26 cellular contexts compared by ENCODE assay signal in the genomic region with DNA sequence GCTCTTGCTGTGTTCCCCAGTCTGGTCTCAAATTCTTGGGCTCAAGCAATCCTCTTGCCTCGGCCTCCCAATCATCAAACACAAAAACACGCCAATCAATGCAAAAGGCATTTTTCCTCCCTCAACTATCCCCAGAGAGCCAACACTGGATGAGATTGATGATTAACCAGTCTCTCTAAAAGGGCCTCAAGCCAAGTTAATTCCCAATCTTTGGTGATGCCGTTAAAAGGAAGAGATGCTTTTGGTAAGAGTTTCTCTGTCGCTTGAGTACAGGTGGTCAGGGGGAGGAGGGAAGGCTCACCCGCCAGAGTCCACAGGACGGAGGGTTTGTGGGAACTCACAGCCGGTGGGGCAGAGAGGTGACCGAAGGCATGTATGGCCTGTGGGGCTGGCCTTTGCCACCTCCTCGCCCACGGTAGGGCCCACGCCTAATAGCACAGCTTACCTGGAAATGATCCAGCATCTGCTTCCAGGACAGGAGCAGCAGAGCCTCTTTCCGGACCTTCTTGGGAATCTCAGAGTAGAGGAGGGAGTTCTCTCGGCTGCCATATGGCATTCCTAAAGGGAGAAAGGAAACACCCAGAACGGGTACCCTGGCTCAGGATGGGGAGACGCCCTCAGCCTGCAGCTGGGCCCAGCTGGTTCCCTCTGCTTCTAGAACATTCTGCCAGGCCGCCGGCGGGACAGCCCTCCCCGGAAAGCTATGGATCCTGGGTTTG. TPM values are rescaled to one million over a fixed set of nuclear protein-coding genes. Genes with fewer than 3 reads are reported as not detected.
DNase-seq lines count a peak whose midpoint lies in the region; ATAC-seq and TF ChIP-seq lines count a peak whose summit lies in the region.
"Had no signal": no experiment of that assay in that cellular context is flagged by ENCODE, and none has a peak within 500 bp of the region (broad histone marks: within the 10 kb centered on the region; RNA-seq: fewer than 3 reads in every experiment).

No MANE protein-coding gene starts in this region.

- H3K4me1 ChIP-seq in gastroesophageal sphincter (peaks cover 0 to 38% (median 14%) of the 10 kb centered on the region in 3 donors), mucosa of rectum (ENCODE audit: control insufficient read depth in 2 of 2, insufficient read depth in 2 of 2, low read length in 2 of 2) (peaks cover 7 to 11% of the 10 kb centered on the region in 2 donors), transverse colon (peaks cover 0 to 16% (median 12%) of the 10 kb centered on the region in 4 donors)
- H3K4me1 ChIP-seq: thyroid gland had no signal

- H3K27ac Mint-ChIP-seq in activated naive CD4-positive, alpha-beta T cell treated with anti-CD3 and anti-CD28 coated beads, Interleukin-2, amount 50 U/mL, for 72 hours, result peak overlapping the region; percentile 46 to 72
- H3K27ac Mint-ChIP-seq: activated CD4-positive, alpha-beta memory T cell treated with anti-CD3 and anti-CD28 coated beads, Interleukin-2, amount 10 ng/mL, durations not matched to agents 7 days and 5 days; activated naive CD8-positive, alpha-beta T cell treated with anti-CD3 and anti-CD28 coated beads for 36 hours; activated T-cell treated with anti-CD3 and anti-CD28 coated beads, Interleukin-2, amount 50 U/mL, for 72 hours; stimulated activated memory B cell treated with anti-CD40 and anti-IgM and Interleukin-4, amounts not matched to agents 10 μg/mL and 1 μg/mL and 100 μg/mL, for 72 hours; T-cell had no signal

- H3K9me3 Mint-ChIP-seq in activated naive CD4-positive, alpha-beta T cell treated with anti-CD3 and anti-CD28 coated beads, Interleukin-2, amount 50 U/mL, for 72 hours, result no peaks in the 10 kb centered on the region
- H3K9me3 Mint-ChIP-seq: activated CD4-positive, alpha-beta memory T cell treated with anti-CD3 and anti-CD28 coated beads, Interleukin-2, amount 10 ng/mL, durations not matched to agents 7 days and 5 days; activated naive CD8-positive, alpha-beta T cell treated with anti-CD3 and anti-CD28 coated beads for 36 hours; activated T-cell treated with anti-CD3 and anti-CD28 coated beads, Interleukin-2, amount 50 U/mL, for 72 hours; brain; stimulated activated memory B cell treated with anti-CD40 and anti-IgM and Interleukin-4, amounts not matched to agents 10 μg/mL and 1 μg/mL and 100 μg/mL, for 72 hours; T-cell had no signal

- H3K9ac ChIP-seq in mucosa of rectum (ENCODE audit: low read depth in 1 of 2, low read length in 2 of 2), result no peak overlapping the region

- H3K9me3 ChIP-seq in gastroesophageal sphincter, result no peaks in the 10 kb centered on the region
- no peaks in the 10 kb centered on the region for H3K9me3 ChIP-seq in mucosa of rectum (ENCODE audit: control insufficient read depth in 2 of 2, low read length in 2 of 2)
- H3K9me3 ChIP-seq in transverse colon, result no peaks in the 10 kb centered on the region
- H3K9me3 ChIP-seq: A549, thyroid gland had no signal

- no peak for TF ChIP-seq POLR2A in gastroesophageal sphincter (IDR thresholded peaks at IDR 0.05)
- TF ChIP-seq POLR2A in transverse colon (IDR thresholded peaks at IDR 0.05), result no peak

- no peak for ATAC-seq in activated naive CD4-positive, alpha-beta T cell treated with anti-CD3 and anti-CD28 coated beads, Interleukin-2, amount 50 U/mL, for 72 hours
- ATAC-seq in gastroesophageal sphincter (peak; percentile 35), GM21423 (IDR thresholded peaks at IDR 0.05; ENCODE audit: unreplicated experiment) (no peak)
- ATAC-seq: A549; activated T-cell treated with anti-CD3 and anti-CD28 coated beads, Interleukin-2, amount 50 U/mL, for 72 hours; esophagus mucosa; stimulated activated memory B cell treated with anti-CD40 and anti-IgM and Interleukin-4, amounts not matched to agents 10 μg/mL and 1 μg/mL and 100 μg/mL, for 72 hours; T-cell had no signal

- H3K27ac ChIP-seq in gastroesophageal sphincter, result peak overlapping the region in 3 of 4 donors; percentile 27 to 80 (median 48)
- H3K27ac ChIP-seq in mucosa of rectum (ENCODE audit: low read depth in 2 of 2, low read length in 2 of 2), result peak overlapping the region; percentile 68 to 76
- peak overlapping the region; percentile 34 to 76 (median 42) for H3K27ac ChIP-seq in transverse colon
- H3K27ac ChIP-seq: C4-2B, thyroid gland, WERI-Rb-1 had no signal

- no peak for DNase-seq in activated naive CD4-positive, alpha-beta T cell treated with anti-CD3 and anti-CD28 coated beads, Interleukin-2, amount 50 U/mL, for 72 hours (ENCODE audit: low spot score in 2 of 2)
- no peak for DNase-seq in activated naive CD4-positive, alpha-beta T cell treated with anti-CD3 and anti-CD28 coated beads, Interleukin-2, amount 50 U/mL, for 16 hours
- DNase-seq in transverse colon (no peak), posterior cingulate gyrus (no peak)
- DNase-seq in stimulated activated CD4-positive, alpha-beta T cell treated with anti-CD3 and anti-CD28 coated beads, Interleukin-4, amount 100 ng/mL, for 24 hours, result no peak
- DNase-seq: activated CD4-positive, alpha-beta memory T cell treated with anti-CD3 and anti-CD28 coated beads, Interleukin-2, amount 10 ng/mL, durations not matched to agents 7 days and 5 days; activated naive CD8-positive, alpha-beta T cell treated with anti-CD3 and anti-CD28 coated beads for 36 hours; activated T-cell treated with anti-CD3 and anti-CD28 coated beads, Interleukin-2, amount 50 U/mL, for 72 hours; DND-41; dorsolateral prefrontal cortex; islet precursor cell; NCI-H1694 treated with DMSO at 0.1 percent for 48 hours; NK-92 treated with Interleukin-12 subunit alpha and Interleukin-12 subunit beta, amount 100 ng/mL, for 24 hours; occipital lobe; stimulated activated CD4-positive, alpha-beta T cell treated with anti-CD3 and anti-CD28 coated beads, Interleukin-12 subunit alpha, Interleukin-12 subunit beta, amount 100 ng/mL, for 4 hours; T-cell; thyroid gland; WERI-Rb-1 had no signal

- intact Hi-C loops in transverse colon (cut with DNase I; ENCODE audit: low total_unique reads) (no loop called here), posterior cingulate gyrus (cut with DNase I) (no loop called here)

- H3K4me3 ChIP-seq in gastroesophageal sphincter (no peak overlapping the region), mucosa of rectum (ENCODE audit: low read length in 2 of 2) (no peak overlapping the region), transverse colon (no peak overlapping the region)
- H3K4me3 ChIP-seq: A549, dorsolateral prefrontal cortex, thyroid gland had no signal

- no peaks in the 10 kb centered on the region for H3K36me3 Mint-ChIP-seq in activated naive CD4-positive, alpha-beta T cell treated with anti-CD3 and anti-CD28 coated beads, Interleukin-2, amount 50 U/mL, for 72 hours

- H3K36me3 ChIP-seq in gastroesophageal sphincter, result peaks cover 0 to 67% of the 10 kb centered on the region in 2 donors
- H3K36me3 ChIP-seq in mucosa of rectum (ENCODE audit: control insufficient read depth in 2 of 2, insufficient read depth in 2 of 2, low read length in 2 of 2), result peaks cover 38 to 59% of the 10 kb centered on the region in 2 donors
- peaks cover 0 to 37% (median 18%) of the 10 kb centered on the region in 4 donors for H3K36me3 ChIP-seq in transverse colon

- 30 to 73% methylated on average over 3 of the region's 19 CpGs for WGBS in gastroesophageal sphincter (ENCODE audit: low coverage in 1 of 2), 2 donors
- whole genome bisulfite sequencing in transverse colon (ENCODE audit: low coverage in 1 of 2), 2 donors, result 40 to 63% methylated on average over 1 to 19 of the region's 19 CpGs

- TF ChIP-seq EP300 in gastroesophageal sphincter (IDR thresholded peaks at IDR 0.05), result no peak
- TF ChIP-seq EP300 in transverse colon (IDR thresholded peaks at IDR 0.05; ENCODE audit: low read depth), result no peak

- H3K27me3 ChIP-seq in gastroesophageal sphincter, result no peaks in the 10 kb centered on the region
- H3K27me3 ChIP-seq in mucosa of rectum (ENCODE audit: control insufficient read depth in 2 of 2, insufficient read depth in 2 of 2, low read length in 2 of 2), result no peaks in the 10 kb centered on the region
- no peaks in the 10 kb centered on the region for H3K27me3 ChIP-seq in transverse colon
- H3K27me3 ChIP-seq: dorsolateral prefrontal cortex, thyroid gland had no signal

- TF ChIP-seq CTCF in gastroesophageal sphincter (IDR thresholded peaks at IDR 0.05), result no peak
- TF ChIP-seq CTCF in transverse colon (IDR thresholded peaks at IDR 0.05), result no peak

- in situ Hi-C loops in transverse colon (cut with MboI; ENCODE audit: low pct_ligation_motif_present in 1 of 4, low pct_unique_long_range_greater_than_20kb in 1 of 4, low sequenced_read_pairs in 3 of 4), result no loop called here

RNA-seq across cellular contexts. Expression of a gene that starts 18.1 kb away (rescaled TPM):
- 10 to 100 TPM; 55.2 to 59.0 TPM for total RNA-seq in activated naive CD4-positive, alpha-beta T cell treated with anti-CD3 and anti-CD28 coated beads, Interleukin-2, amount 50 U/mL, for 72 hours
- total RNA-seq in gastroesophageal sphincter (10 to 100 TPM; 35.0 to 82.1 (median 42.0) TPM), transverse colon (100 to 1,000 TPM in 2 of 4 donors, 10 to 100 TPM in 2; 74.1 to 320 (median 103) TPM)

RNA-seq across cellular contexts. Expression of a gene that starts 35.4 kb away (rescaled TPM):
- 10 to 100 TPM; 40.2 to 48.5 TPM for total RNA-seq in activated naive CD4-positive, alpha-beta T cell treated with anti-CD3 and anti-CD28 coated beads, Interleukin-2, amount 50 U/mL, for 72 hours
- 10 to 100 TPM; 20.5 to 44.6 (median 30.1) TPM for total RNA-seq in gastroesophageal sphincter
- total RNA-seq in transverse colon, result 10 to 100 TPM in 2 of 4 donors, 1 to 10 TPM in 2; 3.6 to 44.5 (median 22.0) TPM
